8 cellular contexts compared by ENCODE assay signal in the genomic region with DNA sequence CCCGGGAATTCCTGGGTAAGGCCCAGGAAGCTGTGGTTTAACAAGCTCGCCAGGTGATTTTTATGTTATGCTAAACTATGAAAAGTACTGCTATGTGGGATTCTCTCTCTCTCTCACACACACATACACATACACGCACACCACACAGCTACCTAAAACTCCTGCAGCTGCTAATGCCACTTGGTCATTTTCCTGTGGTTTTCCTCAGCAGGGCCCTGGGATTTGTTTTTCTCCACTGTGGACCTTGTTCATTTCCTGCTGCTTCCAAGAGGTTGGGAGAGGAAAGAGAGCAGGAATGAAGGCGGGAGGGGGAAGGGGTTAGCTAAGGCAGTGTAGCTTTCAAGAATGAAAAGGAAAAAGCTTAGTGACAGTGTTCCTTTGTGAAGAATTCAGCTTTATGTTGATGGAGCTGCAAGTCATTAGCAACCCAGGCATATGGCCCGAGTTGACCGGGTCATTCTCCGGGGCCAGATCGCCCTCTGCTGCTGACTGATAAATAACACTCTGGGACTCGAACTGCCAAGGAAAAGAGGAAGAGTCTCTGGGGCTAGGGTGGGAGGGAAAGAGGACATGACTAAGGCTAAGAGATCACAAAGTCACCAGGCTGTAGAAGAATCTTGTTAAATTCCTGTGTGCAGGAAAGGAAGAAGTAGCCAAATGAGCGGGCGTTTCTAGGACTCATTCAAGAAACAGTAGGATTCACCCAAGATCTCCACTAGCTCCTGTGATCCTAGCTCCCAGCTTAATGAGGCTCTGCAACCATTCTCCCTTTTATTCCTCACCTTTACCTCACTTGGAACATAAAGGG. TPM values are rescaled to one million over a fixed set of nuclear protein-coding genes. Genes with fewer than 3 reads are reported as not detected.
DNase-seq lines count a peak whose midpoint lies in the region; FAIRE-seq and TF ChIP-seq lines count a peak whose summit lies in the region.

No MANE protein-coding gene starts in this region.

- WGBS in spleen, 5 donors, result 11 to 18% (median 13%) methylated on average over 11 of the region's 11 CpGs

- peak overlapping the region; percentile 80 for H3K27ac ChIP-seq in HUES6 (ENCODE audit: low read depth, low read length)
- peak overlapping the region; percentile 57 for H3K27ac ChIP-seq in keratinocyte (ENCODE audit: control insufficient read depth, insufficient read depth, low read length)
- peak overlapping the region in 7 of 8 donors; percentile 4 to 64 (median 61) for H3K27ac ChIP-seq in spleen

- H3K9ac ChIP-seq in HUES6 (ENCODE audit: low read length) (peak overlapping the region; percentile 82), keratinocyte (ENCODE audit: control insufficient read depth, extremely low read depth, insufficient read depth, low read length) (peak overlapping the region; percentile 39)

- H3K79me2 ChIP-seq in keratinocyte (ENCODE audit: control insufficient read depth, insufficient read depth, low read length), result no peaks in the 10 kb centered on the region

- TF ChIP-seq CTCF in choroid plexus epithelial cell (conservative IDR thresholded peaks at IDR 0.05; ENCODE audit: low read depth, low read length) (peak; percentile 77), keratinocyte (optimal IDR thresholded peaks at IDR 0.05 in 1 of 3, IDR thresholded peaks at IDR 0.05 in 1 of 3, conservative IDR thresholded peaks at IDR 0.05 in 1 of 3; ENCODE audit: extremely low read depth in 1 of 3, insufficient read depth in 2 of 3, low read length in 3 of 3) (peak; percentile 46 to 82 (median 46)), spleen (IDR thresholded peaks at IDR 0.05 in 8 of 11, conservative IDR thresholded peaks at IDR 0.05 in 3 of 11) (peak in 10 of 11 experiments; percentile 22 to 67 (median 58))

- peak overlapping the region; percentile 58 for H3K4me2 ChIP-seq in keratinocyte (ENCODE audit: control insufficient read depth, extremely low read depth, insufficient read depth, low read depth, low read length)

- intact Hi-C loops in spleen (cut with DNase I; ENCODE audit: low total_unique reads), result loop anchor here (10.0 kb wide), 1 partner anchor 158 kb away; no protein-coding TSS in a partner anchor

- DNase-seq in CMK (ENCODE audit: low read depth) (peak; percentile 43), GM19240 (ENCODE audit: insufficient read length, low spot score) (peak; percentile 65), SIG-M5 (lab: John Stamatoyannopoulos, UW) (peak; percentile 10), choroid plexus epithelial cell (ENCODE audit: low read depth) (peak; percentile 82), keratinocyte (ENCODE audit: low read depth, low spot score) (no peak), spleen (peak; percentile 85), GOT3 (lab: John Stamatoyannopoulos, UW) (no peak)

- FAIRE-seq in keratinocyte (lab: Jason Lieb, UNC), result peak; percentile 85

- H3K36me3 ChIP-seq in HUES6 (ENCODE audit: control insufficient read depth, insufficient read depth, low read length) (no peaks in the 10 kb centered on the region), keratinocyte (ENCODE audit: control insufficient read depth in 2 of 2, extremely low read depth in 1 of 2, insufficient read depth in 2 of 2, low read length in 2 of 2) (no peaks in the 10 kb centered on the region), spleen (no peaks in the 10 kb centered on the region)

- H3K27me3 ChIP-seq in HUES6 (ENCODE audit: control insufficient read depth, insufficient read depth, low read length) (no peaks in the 10 kb centered on the region), keratinocyte (ENCODE audit: control insufficient read depth, extremely low read depth, insufficient read depth, low read length) (no peaks in the 10 kb centered on the region), spleen (replicated peaks in 1 of 7) (no peaks in the 10 kb centered on the region)

- H4K20me1 ChIP-seq in keratinocyte (ENCODE audit: control insufficient read depth, extremely low read depth, insufficient read depth, low read length), result no peaks in the 10 kb centered on the region

- dilution Hi-C loops in keratinocyte (cut with MboI; ENCODE audit: extremely low pct_ligation_motif_present, low sequenced_read_pairs), result no loop called here

- no peaks in the 10 kb centered on the region for H3K9me1 ChIP-seq in keratinocyte (ENCODE audit: control insufficient read depth, extremely low read depth, insufficient read depth, low read length)

- no peak for TF ChIP-seq POLR2A in spleen (IDR thresholded peaks at IDR 0.05)

- peak overlapping the region; percentile 35 for H2AFZ ChIP-seq in keratinocyte (ENCODE audit: control insufficient read depth, low read length)

- H3K9me3 ChIP-seq in HUES6 (ENCODE audit: control insufficient read depth, insufficient read depth, low read depth, low read length), result no peaks in the 10 kb centered on the region
- no peaks in the 10 kb centered on the region for H3K9me3 ChIP-seq in keratinocyte (ENCODE audit: control insufficient read depth, low read depth, low read length)
- H3K9me3 ChIP-seq in spleen, result no peaks in the 10 kb centered on the region

- H3K4me1 ChIP-seq in HUES6 (ENCODE audit: control insufficient read depth, insufficient read depth, low read length), result peaks cover 53% of the 10 kb centered on the region
- H3K4me1 ChIP-seq in keratinocyte (ENCODE audit: control insufficient read depth, extremely low read depth, insufficient read depth, low read length), result peaks cover 26% of the 10 kb centered on the region
- peaks cover 4 to 44% (median 27%) of the 10 kb centered on the region in 6 donors for H3K4me1 ChIP-seq in spleen

- H3K4me3 ChIP-seq in HUES6 (ENCODE audit: low read depth, low read length), result peak overlapping the region; percentile 27
- H3K4me3 ChIP-seq in choroid plexus epithelial cell (ENCODE audit: low read depth, low read length), result no peak overlapping the region
- peak overlapping the region in 2 of 3 experiments; percentile 3 to 17 for H3K4me3 ChIP-seq in keratinocyte (ENCODE audit: control insufficient read depth in 2 of 3, extremely low read depth in 1 of 3, insufficient read depth in 2 of 3, low read depth in 1 of 3, low read length in 3 of 3)
- H3K4me3 ChIP-seq in spleen, result no peak overlapping the region

RNA-seq across cellular contexts. Expression of a gene that starts 30.5 kb away (rescaled TPM):
- polyA plus RNA-seq in keratinocyte (8.1 to 12.5 TPM (median 11.5 TPM) in 3 replicates), spleen (1 to 10 TPM; 3.4 to 5.5 (median 4.3) TPM)
- 8.9 TPM for polyA plus RNA-seq in keratinocyte (2011; ENCODE audit: low read depth)
- polyA plus RNA-seq in keratinocyte (2011; cell fraction: cytosol; rRNA removed), result 2.1 and 4.8 TPM in 2 replicates
- 27.3 and 28.6 TPM in 2 replicates for polyA plus RNA-seq in keratinocyte (2011; cell fraction: nucleus; rRNA removed)
- polyA plus RNA-seq in keratinocyte (2012; ENCODE audit: low replicate concordance), result 5.0 and 5.5 TPM in 2 replicates
- 16.4 to 31.6 TPM (median 30.4 TPM) in 3 replicates for polyA minus RNA-seq in keratinocyte
- 4.2 TPM for polyA minus RNA-seq in keratinocyte (2011; cell fraction: cytosol; rRNA and poly(A)+ RNA removed)
- 24.8 and 46.3 TPM in 2 replicates for polyA minus RNA-seq in keratinocyte (2011; cell fraction: nucleus; rRNA and poly(A)+ RNA removed)
- 10 to 100 TPM; 20.7 to 68.7 (median 23.7) TPM for total RNA-seq in spleen

Comparison
In these comparisons a context has a peak if more than half of its experiments do, and no peak if none do; other contexts are left out.
1. DNase-seq: peak in CMK (single experiment), GM19240 (single experiment), SIG-M5 (single experiment), choroid plexus epithelial cell (single experiment) and spleen (single experiment); none in keratinocyte (single experiment) and GOT3 (single experiment).
2. H3K4me3 ChIP-seq: peak in HUES6 (single experiment) and keratinocyte (2 of 3); none in choroid plexus epithelial cell (single experiment) and spleen (0 of 8).
3. Peak in every context shown above with its lines, with median percentiles within 50 percentile points of each other: H3K27ac ChIP-seq and CTCF ChIP-seq.